8 cellular contexts compared by ENCODE assay signal in genomic region chr21:45129231-45129923, GRCh38. TPM values are rescaled to one million over a fixed set of nuclear protein-coding genes. Genes with fewer than 3 reads are reported as not detected.
DNase-seq lines count a peak whose midpoint lies in the region; ATAC-seq, FAIRE-seq and TF ChIP-seq lines count a peak whose summit lies in the region.

No MANE protein-coding gene starts in this region.

- H3K9ac ChIP-seq in K562 (ENCODE audit: insufficient read depth in 1 of 2, low read depth in 2 of 2, low read length in 2 of 2), result peak overlapping the region in 1 of 2 experiments; percentile 1; a peak in 1 of 4 replicates
- H3K9ac ChIP-seq in subcutaneous abdominal adipose tissue (ENCODE audit: low read length in 5 of 5), result peak overlapping the region in 2 of 5 donors; percentile 65 to 80

- ATAC-seq in K562, result peak; percentile 49; the same call in 2 of the 3 replicates

- POLR2A ChIA-PET in K562 (lab: Yijun Ruan, JAX), result interaction anchor here (0.6 to 1.4 kb wide), 3 partner anchors 8 to 442 kb away, joined by 3 to 5 read pairs (median 3); no protein-coding TSS in a partner anchor

- no TSS peak for BruUV-seq in K562 (replicated peaks; lab: Mats Ljungman, UMichigan)

- in situ Hi-C loops in K562 (cut with MboI), result no loop called here

- H3K4me3 ChIP-seq in K562 (no peak overlapping the region), subcutaneous abdominal adipose tissue (ENCODE audit: low read depth in 1 of 5, low read length in 5 of 5) (no peak overlapping the region)
- H3K4me3 ChIP-seq in effector memory CD4-positive, alpha-beta T cell (ENCODE audit: insufficient read depth, low read depth, low read length, poor library complexity, severe bottlenecking), result no peak overlapping the region

- no peak overlapping the region for H2AFZ ChIP-seq in K562 (ENCODE audit: low read depth, low read length)

- TF ChIP-seq EP300 in K562 (IDR thresholded peaks at IDR 0.05; ENCODE audit: low read length), result no peak

- FAIRE-seq in K562 (lab: Jason Lieb, UNC), result no peak

- H3K27ac ChIP-seq in K562 (ENCODE audit: extremely low read depth, low read depth, low read length), result no peak overlapping the region
- H3K27ac ChIP-seq in subcutaneous abdominal adipose tissue (ENCODE audit: low read depth, low read length), result peak overlapping the region; percentile 86
- no peak overlapping the region for H3K27ac ChIP-seq in effector memory CD4-positive, alpha-beta T cell (ENCODE audit: insufficient read depth, low read length, poor library complexity, severe bottlenecking)

- WGBS in K562 (ENCODE audit: insufficient coverage, low coverage, missing lambda C conversion rate), result 60% methylated on average over 19 of the region's 19 CpGs

- no peak overlapping the region for H3K4me2 ChIP-seq in K562 (ENCODE audit: insufficient read depth, low read length)

- no peak for TF ChIP-seq POLR2A in K562 (conservative IDR thresholded peaks at IDR 0.05)

- no peaks in the 10 kb centered on the region; the same call in 2 of the 3 replicates for H3K36me3 ChIP-seq in K562 (ENCODE audit: control insufficient read depth, insufficient read depth, low read length)
- peaks cover 0 to 7% (median 3%) of the 10 kb centered on the region in 5 donors for H3K36me3 ChIP-seq in subcutaneous abdominal adipose tissue (ENCODE audit: control insufficient read depth in 5 of 5, insufficient read depth in 5 of 5, low read length in 5 of 5)
- no peaks in the 10 kb centered on the region for H3K36me3 ChIP-seq in effector memory CD4-positive, alpha-beta T cell (ENCODE audit: control insufficient read depth, insufficient read depth, low read length)

- no peak for TF ChIP-seq RAD21 in K562 (CRISPR knock-in tag; conservative IDR thresholded peaks at IDR 0.05 in 1 of 2, IDR thresholded peaks at IDR 0.05 in 1 of 2)

- no peaks in the 10 kb centered on the region for H3K79me2 ChIP-seq in K562 (ENCODE audit: control insufficient read depth, insufficient read depth, low read length)

- intact Hi-C loops in K562 (cut with micrococcal nuclease), result no loop called here

- CTCF ChIA-PET in K562 (lab: Yijun Ruan, JAX; ENCODE audit: low intra/inter-chr PET ratio), result interaction anchor here (3.6 kb wide), 1 partner anchor 179 kb away, joined by 28 read pairs; no protein-coding TSS in a partner anchor

- H3K9me1 ChIP-seq in K562 (ENCODE audit: control insufficient read depth, insufficient read depth, low read length), result no peaks in the 10 kb centered on the region

- peaks cover 5 to 12% of the 10 kb centered on the region in 2 experiments for H3K4me1 ChIP-seq in K562 (replicated peaks in 1 of 2; ENCODE audit: control insufficient read depth in 2 of 2, insufficient read depth in 2 of 2, low read length in 2 of 2)
- peaks cover 3 to 53% (median 40%) of the 10 kb centered on the region in 5 donors for H3K4me1 ChIP-seq in subcutaneous abdominal adipose tissue (ENCODE audit: control insufficient read depth in 5 of 5, insufficient read depth in 5 of 5, low read length in 5 of 5)
- no peaks in the 10 kb centered on the region for H3K4me1 ChIP-seq in effector memory CD4-positive, alpha-beta T cell (ENCODE audit: control insufficient read depth, insufficient read depth, low read length, poor library complexity, severe bottlenecking)

- H3K9me3 ChIP-seq in K562 (replicated peaks; ENCODE audit: control insufficient read depth, insufficient read depth, low read depth, low read length) (no peaks in the 10 kb centered on the region), subcutaneous abdominal adipose tissue (ENCODE audit: control insufficient read depth in 5 of 5, low read length in 5 of 5) (no peaks in the 10 kb centered on the region)
- no peaks in the 10 kb centered on the region for H3K9me3 ChIP-seq in effector memory CD4-positive, alpha-beta T cell (ENCODE audit: control insufficient read depth, low read length)

- no peaks in the 10 kb centered on the region for H3K27me3 ChIP-seq in K562 (ENCODE audit: control insufficient read depth in 2 of 2, insufficient read depth in 2 of 2, low read length in 2 of 2)
- H3K27me3 ChIP-seq in subcutaneous abdominal adipose tissue (ENCODE audit: control insufficient read depth in 5 of 5, insufficient read depth in 4 of 5, low read length in 5 of 5), result no peaks in the 10 kb centered on the region
- no peaks in the 10 kb centered on the region for H3K27me3 ChIP-seq in effector memory CD4-positive, alpha-beta T cell (replicated peaks; ENCODE audit: control insufficient read depth, insufficient read depth, low read length, poor library complexity, severe bottlenecking)

- 0 out of 2 replicates have a peak, but pooled peaks cover 4% of the 10 kb centered on the region for H4K20me1 ChIP-seq in K562 (replicated peaks; ENCODE audit: control insufficient read depth, insufficient read depth, low read length)

- no peak for TF ChIP-seq CTCF in K562 (IDR thresholded peaks at IDR 0.05 in 2 of 3, conservative IDR thresholded peaks at IDR 0.05 in 1 of 3; ENCODE audit: insufficient read depth in 2 of 3, low read depth in 1 of 3, low read length in 3 of 3)

- peak; percentile 30 for DNase-seq in HS-27A (ENCODE audit: low read depth)
- peak in 2 of 4 experiments; percentile 47 to 50 for DNase-seq in K562 (ENCODE audit: extremely low read depth in 1 of 4, low spot score in 3 of 4)
- peak; percentile 56 for DNase-seq in iPS-NIHi11 (ENCODE audit: low spot score)
- no peak for DNase-seq in activated CD8-positive, alpha-beta memory T cell treated with anti-CD3 and anti-CD28 coated beads, Interleukin-2, amount 50 U/mL, for 48 hours
- DNase-seq in cerebellar nuclear complex (lab: John Stamatoyannopoulos, UW), result no peak
- DNase-seq in stimulated activated CD4-positive, alpha-beta T cell treated with anti-CD3 and anti-CD28 coated beads, Interleukin-4, amount 100 ng/mL, for 4 hours, result no peak
- DNase-seq in effector memory CD4-positive, alpha-beta T cell, result no peak

TF ChIP-seq in K562, 482 proteins besides CTCF, POLR2A, EP300 and RAD21:
- TF ChIP-seq IRF2 (CRISPR knock-in tag; IDR thresholded peaks at IDR 0.05) (0 out of 2 replicates have a peak, but pooled peaks have one; percentile 30), CBFB (CRISPR knock-in tag; IDR thresholded peaks at IDR 0.05) (0 out of 2 replicates have a peak, but pooled peaks have one; percentile 41), KLF13 (tag; IDR thresholded peaks at IDR 0.05; ENCODE audit: borderline replicate concordance, low read depth) (no peak)

RNA-seq across cellular contexts. Expression of gene ADARB1, which starts 55.0 kb away (rescaled TPM):
- 40.2 and 48.3 TPM in 2 replicates for total RNA-seq in K562 (2011; cell fraction: chromatin; rRNA removed; ENCODE audit: low replicate concordance)
- total RNA-seq in K562 (2011; cell fraction: nucleolus; rRNA removed), result 29.0 and 30.4 TPM in 2 replicates
- 24.6 and 33.4 TPM in 2 replicates for total RNA-seq in K562 (2011; cell fraction: nucleoplasm; rRNA removed)
- total RNA-seq in K562 (2014; rRNA removed) (7.7 and 9.1 TPM in 2 replicates), K562 (2014; rRNA removed; fragmentation: Illumina TruSeq; extraction: Trizol) (8.3 TPM in 2 replicates), K562 (2015; rRNA removed; fragmentation: Illumina TruSeq; extraction: Trizol) (6.4 and 7.1 TPM in 2 replicates), K562 (2021) (12.0 and 16.0 TPM in 2 replicates)
- polyA plus RNA-seq in K562 (2011; rRNA removed) (8.4 and 11.8 TPM in 2 replicates), K562 (2014; fragmentation: Illumina TruSeq; extraction: Trizol) (7.3 and 9.2 TPM in 2 replicates), K562 (2014; fragmentation: Nextera tagmentation; extraction: Ambion mirVana) (1 to 10 TPM; 7.1 to 8.1 TPM), K562 (2014; rRNA removed) (6.7 and 12.8 TPM in 2 replicates)
- polyA plus RNA-seq in K562 (2011; cell fraction: cytosol; rRNA removed), result 6.6 and 7.4 TPM in 2 replicates
- 15.0 and 23.8 TPM in 2 replicates for polyA plus RNA-seq in K562 (2011; cell fraction: nucleus; rRNA removed)
- polyA plus RNA-seq in K562 (2012), result 7.5 and 8.1 TPM in 2 replicates
- polyA minus RNA-seq in K562 (2011; rRNA and poly(A)+ RNA removed), result 10.4 and 16.9 TPM in 2 replicates
- polyA minus RNA-seq in K562 (2011; cell fraction: cytosol; rRNA and poly(A)+ RNA removed), result 12.7 and 15.3 TPM in 2 replicates
- 13.3 and 18.3 TPM in 2 replicates for polyA minus RNA-seq in K562 (2011; cell fraction: nucleus; rRNA and poly(A)+ RNA removed)

Comparison
In these comparisons a context has a peak if more than half of its experiments do, and no peak if none do; other contexts are left out.
1. DNase-seq: peak in HS-27A (single experiment) and iPS-NIHi11 (single experiment); none in activated CD8-positive, alpha-beta memory T cell treated with anti-CD3 and anti-CD28 coated beads, Interleukin-2, amount 50 U/mL, for 48 hours (single experiment), cerebellar nuclear complex (0 of 2), stimulated activated CD4-positive, alpha-beta T cell treated with anti-CD3 and anti-CD28 coated beads, Interleukin-4, amount 100 ng/mL, for 4 hours (0 of 2) and effector memory CD4-positive, alpha-beta T cell (0 of 3).